In genomic region chr5:138528744-138529469, GRCh38 we compare ENCODE assay signal across 22 cellular contexts. TPM values are rescaled to one million over a fixed set of nuclear protein-coding genes. Genes with fewer than 3 reads are reported as not detected.
DNase-seq lines count a peak whose midpoint lies in the region; ATAC-seq and TF ChIP-seq lines count a peak whose summit lies in the region.
"Had no signal": no experiment of that assay in that cellular context is flagged by ENCODE, and none has a peak within 500 bp of the region (broad histone marks: within the 10 kb centered on the region; RNA-seq: fewer than 3 reads in every experiment).

No MANE protein-coding gene starts in this region.

- intact Hi-C loops in esophagus squamous epithelium (cut with DNase I), result no loop called here
- intact Hi-C loops in stomach (cut with DNase I; ENCODE audit: low total_unique reads), result no loop called here

- H3K36me3 ChIP-seq in esophagus squamous epithelium (peaks cover 0 to 57% (median 0%) of the 10 kb centered on the region in 3 donors), stomach (peaks cover 0 to 33% (median 7%) of the 10 kb centered on the region in 4 donors)

- no peaks in the 10 kb centered on the region for H3K9me3 ChIP-seq in esophagus squamous epithelium
- H3K9me3 ChIP-seq in stomach, result no peaks in the 10 kb centered on the region
- H3K9me3 ChIP-seq: BLaER1 treated with 17β-estradiol and CSF1 and Interleukin-3, amounts not matched to agents 10 nM and 100 nM; heart left ventricle; SK-N-SH; upper lobe of left lung had no signal

- H3K27me3 Mint-ChIP-seq in activated T-cell treated with anti-CD3 and anti-CD28 coated beads, Interleukin-2, amount 50 U/mL, for 72 hours (ENCODE audit: low read depth), result no peaks in the 10 kb centered on the region
- H3K27me3 Mint-ChIP-seq: effector memory CD8-positive, alpha-beta T cell; naive thymus-derived CD8-positive, alpha-beta T cell had no signal

- H3K27me3 ChIP-seq in esophagus squamous epithelium (no peaks in the 10 kb centered on the region), stomach (no peaks in the 10 kb centered on the region)
- H3K27me3 ChIP-seq: BLaER1 treated with 17β-estradiol and CSF1 and Interleukin-3, amounts not matched to agents 10 nM and 100 nM; heart left ventricle; upper lobe of left lung had no signal

- peak overlapping the region; percentile 34 for H3K27ac ChIP-seq in RWPE1
- peak overlapping the region in 3 of 4 donors; percentile 11 to 52 (median 15) for H3K27ac ChIP-seq in esophagus squamous epithelium
- H3K27ac ChIP-seq in stomach, result peak overlapping the region in 3 of 5 donors; percentile 14 to 23 (median 20)
- H3K27ac ChIP-seq: heart left ventricle had no signal

- TF ChIP-seq POLR2A in esophagus squamous epithelium (IDR thresholded peaks at IDR 0.05) (no peak), stomach (IDR thresholded peaks at IDR 0.05) (no peak)

- TF ChIP-seq EP300 in stomach (IDR thresholded peaks at IDR 0.05), result no peak

- H3K9me3 Mint-ChIP-seq in activated T-cell treated with anti-CD3 and anti-CD28 coated beads, Interleukin-2, amount 50 U/mL, for 72 hours, result no peaks in the 10 kb centered on the region
- H3K9me3 Mint-ChIP-seq: effector memory CD8-positive, alpha-beta T cell; naive thymus-derived CD8-positive, alpha-beta T cell had no signal

- no peak for TF ChIP-seq CTCF in RWPE1 (conservative IDR thresholded peaks at IDR 0.05; ENCODE audit: low read depth)
- TF ChIP-seq CTCF in esophagus squamous epithelium (IDR thresholded peaks at IDR 0.05), result no peak
- no peak for TF ChIP-seq CTCF in stomach (IDR thresholded peaks at IDR 0.05)

- DNase-seq in activated T-cell treated with anti-CD3 and anti-CD28 coated beads, Interleukin-2, amount 50 U/mL, for 72 hours, result no peak
- DNase-seq in activated T-cell treated with anti-CD3 and anti-CD28 coated beads, Interleukin-2, amount 50 U/mL, for 1 hour, result no peak
- DNase-seq in RWPE1 (ENCODE audit: low spot score), result no peak
- no peak for DNase-seq in esophagus squamous epithelium (lab: John Stamatoyannopoulos, UW)
- DNase-seq in stomach, result no peak
- no peak for DNase-seq in cerebellar nuclear complex (lab: John Stamatoyannopoulos, UW)
- DNase-seq in NCI-H2227 (lab: John Stamatoyannopoulos, UW; ENCODE audit: unreplicated experiment), result no peak
- DNase-seq: activated CD4-positive, CD25-positive, alpha-beta regulatory T cell treated with anti-CD3 and anti-CD28 coated beads, Interleukin-2, amount 50 U/mL, for 72 hours; activated effector memory CD4-positive, alpha-beta T cell treated with Interleukin-2 at 50 U/mL for 16 hours; amygdala; effector memory CD8-positive, alpha-beta T cell; heart left ventricle; naive thymus-derived CD8-positive, alpha-beta T cell; NCI-H1417; NCI-H774; SK-N-SH; stimulated activated naive CD8-positive, alpha-beta T cell treated with anti-CD3 and anti-CD28 coated beads, Interleukin-15, Interleukin-2, amounts not matched to agents 100 U/mL and 50 U/mL, for 24 hours; T-helper 9 cell; upper lobe of left lung had no signal

- H3K4me3 ChIP-seq in esophagus squamous epithelium (no peak overlapping the region), stomach (no peak overlapping the region)
- H3K4me3 ChIP-seq: BLaER1 treated with 17β-estradiol and CSF1 and Interleukin-3, amounts not matched to agents 10 nM and 100 nM; heart left ventricle; upper lobe of left lung had no signal

- ATAC-seq in activated T-cell treated with anti-CD3 and anti-CD28 coated beads, Interleukin-2, amount 50 U/mL, for 72 hours (replicated peaks in 1 of 2), result no peak
- ATAC-seq in HG03521 (IDR thresholded peaks at IDR 0.05; ENCODE audit: unreplicated experiment), result no peak
- ATAC-seq: effector memory CD8-positive, alpha-beta T cell; heart left ventricle; naive thymus-derived CD8-positive, alpha-beta T cell; Panc1; stimulated activated naive CD8-positive, alpha-beta T cell treated with anti-CD3 and anti-CD28 coated beads, Interleukin-15, Interleukin-2, amounts not matched to agents 100 U/mL and 50 U/mL, for 24 hours had no signal

- WGBS in esophagus squamous epithelium, 2 donors, result 49 to 67% methylated on average over 7 of the region's 7 CpGs
- WGBS in stomach, 5 donors, result 50 to 62% (median 56%) methylated on average over 7 of the region's 7 CpGs

- CTCF ChIA-PET in RWPE1 (lab: Yijun Ruan, JAX), result interaction anchor here (0.7 to 0.8 kb wide), 4 partner anchors 19 to 1246 kb away, joined by 3 to 4 read pairs (median 3); no protein-coding TSS in a partner anchor

- H3K36me3 Mint-ChIP-seq in activated T-cell treated with anti-CD3 and anti-CD28 coated beads, Interleukin-2, amount 50 U/mL, for 72 hours (ENCODE audit: insufficient read depth in 2 of 2), result peaks cover 0 to 18% of the 10 kb centered on the region in 2 donors

- H3K4me3 Mint-ChIP-seq in activated T-cell treated with anti-CD3 and anti-CD28 coated beads, Interleukin-2, amount 50 U/mL, for 72 hours, result no peak overlapping the region
- H3K4me3 Mint-ChIP-seq: effector memory CD8-positive, alpha-beta T cell; naive thymus-derived CD8-positive, alpha-beta T cell had no signal

- POLR2A ChIA-PET in RWPE1 (lab: Yijun Ruan, JAX; ENCODE audit: low non-redundant PET), result interaction anchor here (0.7 kb wide), 1 partner anchor 744 kb away, joined by 4 read pairs; no protein-coding TSS in a partner anchor

- H3K4me1 ChIP-seq in esophagus squamous epithelium, result peaks cover 0 to 56% (median 14%) of the 10 kb centered on the region in 3 donors
- peaks cover 23 to 73% (median 46%) of the 10 kb centered on the region in 4 donors for H3K4me1 ChIP-seq in stomach

- peaks cover 53% of the 10 kb centered on the region for H3K4me1 Mint-ChIP-seq in activated T-cell treated with anti-CD3 and anti-CD28 coated beads, Interleukin-2, amount 50 U/mL, for 72 hours (ENCODE audit: low read depth)

- peak overlapping the region; percentile 21 for H3K27ac Mint-ChIP-seq in activated T-cell treated with anti-CD3 and anti-CD28 coated beads, Interleukin-2, amount 50 U/mL, for 72 hours

RNA-seq across cellular contexts. Expression of gene ETF1, which starts 14.1 kb away (rescaled TPM):
- total RNA-seq in activated T-cell treated with anti-CD3 and anti-CD28 coated beads, Interleukin-2, amount 50 U/mL, for 72 hours, result 100 to 1,000 TPM; 106 to 111 TPM
- total RNA-seq in esophagus squamous epithelium (100 to 1,000 TPM in 2 of 4 donors, 10 to 100 TPM in 2; 65.2 to 132 (median 103) TPM), stomach (100 to 1,000 TPM in 1 of 5 donors, 10 to 100 TPM in 3, 1 to 10 TPM in 1; 9.0 to 119 (median 53.3) TPM)
- polyA plus RNA-seq in stomach, result 10 to 100 TPM; 35.7 to 66.3 (median 48.7) TPM

RNA-seq across cellular contexts. Expression of gene HSPA9, which starts 46.3 kb away (rescaled TPM):
- total RNA-seq in activated T-cell treated with anti-CD3 and anti-CD28 coated beads, Interleukin-2, amount 50 U/mL, for 72 hours, result 100 to 1,000 TPM; 448 to 505 TPM
- 100 to 1,000 TPM; 185 to 354 (median 279) TPM for total RNA-seq in esophagus squamous epithelium
- total RNA-seq in stomach, result 100 to 1,000 TPM; 157 to 427 (median 196) TPM
- 10 to 100 TPM; 68.8 to 78.2 (median 75.2) TPM for polyA plus RNA-seq in stomach
